In genomic region chr2:200713704-200714064, GRCh38 we compare ENCODE assay signal across 8 cellular contexts.
DNase-seq lines count a peak whose midpoint lies in the region; ATAC-seq, FAIRE-seq and TF ChIP-seq lines count a peak whose summit lies in the region.

No MANE protein-coding gene starts in this region.

- H3K4me3 ChIP-seq in CD4-positive, CD25-positive, alpha-beta regulatory T cell (ENCODE audit: low read depth, low read length) = peak overlapping the region; percentile 63
- H3K4me3 ChIP-seq in Peyer's patch = no peak overlapping the region
- H3K4me3 ChIP-seq in pancreas = no peak overlapping the region

- H3K36me3 Mint-ChIP-seq in CD4-positive, CD25-positive, alpha-beta regulatory T cell = no peaks in the 10 kb centered on the region
- no peaks in the 10 kb centered on the region for H3K36me3 Mint-ChIP-seq in dendritic cell treated with granulocyte-macrophage colony-stimulating factor and Interleukin-4, amounts not matched to agents 40 ng/mL and 50 ng/mL, for 4 days (ENCODE audit: low read depth)

- peaks cover 8 to 13% (median 10%) of the 10 kb centered on the region in 4 donors for H3K4me1 Mint-ChIP-seq in CD4-positive, CD25-positive, alpha-beta regulatory T cell
- H3K4me1 Mint-ChIP-seq in dendritic cell treated with granulocyte-macrophage colony-stimulating factor and Interleukin-4, amounts not matched to agents 40 ng/mL and 50 ng/mL, for 4 days (ENCODE audit: low read depth) = peaks cover 10% of the 10 kb centered on the region

- peaks cover 8% of the 10 kb centered on the region for H3K4me1 ChIP-seq in CD4-positive, CD25-positive, alpha-beta regulatory T cell (ENCODE audit: control insufficient read depth, insufficient read depth, low read length, poor library complexity, severe bottlenecking)
- H3K4me1 ChIP-seq in Peyer's patch (peaks cover 0 to 4% (median 0%) of the 10 kb centered on the region in 4 donors), pancreas (peaks cover 0 to 4% (median 3%) of the 10 kb centered on the region in 3 donors)

- no peaks in the 10 kb centered on the region for H3K36me3 ChIP-seq in CD4-positive, CD25-positive, alpha-beta regulatory T cell (ENCODE audit: control insufficient read depth, insufficient read depth, low read length)
- H3K36me3 ChIP-seq in Peyer's patch (no peaks in the 10 kb centered on the region), pancreas (no peaks in the 10 kb centered on the region)

- peak overlapping the region; percentile 91 for H3K27ac ChIP-seq in CD4-positive, CD25-positive, alpha-beta regulatory T cell (ENCODE audit: insufficient read depth, low read length, poor library complexity, severe bottlenecking)
- H3K27ac ChIP-seq in Peyer's patch = peak overlapping the region; percentile 56 to 78 (median 67)
- peak overlapping the region in 3 of 4 donors; percentile 51 to 64 (median 57) for H3K27ac ChIP-seq in pancreas

- H3K9me3 ChIP-seq in CD4-positive, CD25-positive, alpha-beta regulatory T cell (ENCODE audit: control insufficient read depth in 2 of 2, low read length in 2 of 2) = no peaks in the 10 kb centered on the region
- no peaks in the 10 kb centered on the region for H3K9me3 ChIP-seq in Peyer's patch
- no peaks in the 10 kb centered on the region for H3K9me3 ChIP-seq in pancreas

- H3K9me3 Mint-ChIP-seq in CD4-positive, CD25-positive, alpha-beta regulatory T cell = peaks cover 0 to 4% (median 0%) of the 10 kb centered on the region in 7 donors
- H3K9me3 Mint-ChIP-seq in dendritic cell treated with granulocyte-macrophage colony-stimulating factor and Interleukin-4, amounts not matched to agents 40 ng/mL and 50 ng/mL, for 4 days = peaks cover 8% of the 10 kb centered on the region

- peaks cover 4% of the 10 kb centered on the region for H3K27me3 ChIP-seq in CD4-positive, CD25-positive, alpha-beta regulatory T cell (ENCODE audit: control insufficient read depth, insufficient read depth, low read length)
- H3K27me3 ChIP-seq in Peyer's patch (no peaks in the 10 kb centered on the region), pancreas (no peaks in the 10 kb centered on the region)

- H3K27me3 Mint-ChIP-seq in CD4-positive, CD25-positive, alpha-beta regulatory T cell = peaks cover 13% of the 10 kb centered on the region
- H3K27me3 Mint-ChIP-seq in dendritic cell treated with granulocyte-macrophage colony-stimulating factor and Interleukin-4, amounts not matched to agents 40 ng/mL and 50 ng/mL, for 4 days = no peaks in the 10 kb centered on the region

- H3K27ac Mint-ChIP-seq in CD4-positive, CD25-positive, alpha-beta regulatory T cell = peak overlapping the region; percentile 99
- H3K27ac Mint-ChIP-seq in dendritic cell treated with granulocyte-macrophage colony-stimulating factor and Interleukin-4, amounts not matched to agents 40 ng/mL and 50 ng/mL, for 4 days = peak overlapping the region; percentile 94

- TF ChIP-seq CTCF in Peyer's patch (IDR thresholded peaks at IDR 0.05) = no peak
- TF ChIP-seq CTCF in pancreas (IDR thresholded peaks at IDR 0.05) = no peak

- no peak for DNase-seq in CD4-positive, CD25-positive, alpha-beta regulatory T cell
- DNase-seq in Peyer's patch (no peak), pancreas (peak in 1 of 6 donors; percentile 17), frontal cortex (ENCODE audit: low spot score in 2 of 2) (no peak), DMS153 (lab: John Stamatoyannopoulos, UW) (no peak)

- H3K4me3 Mint-ChIP-seq in CD4-positive, CD25-positive, alpha-beta regulatory T cell = peak overlapping the region; percentile 81 to 91 (median 88)
- peak overlapping the region; percentile 71 for H3K4me3 Mint-ChIP-seq in dendritic cell treated with granulocyte-macrophage colony-stimulating factor and Interleukin-4, amounts not matched to agents 40 ng/mL and 50 ng/mL, for 4 days

- WGBS in pancreas, 2 donors = 88 to 91% methylated on average over 4 of the region's 4 CpGs

- intact Hi-C loops in dendritic cell treated with granulocyte-macrophage colony-stimulating factor and Interleukin-4, amounts not matched to agents 40 ng/mL and 50 ng/mL, for 4 days (cut with micrococcal nuclease) = loop anchor here (1.0 to 5.0 kb wide), 3 partner anchors 99 to 469 kb away; partner anchors contain the start of genes CASP10, NIF3L1 and PPIL3
- intact Hi-C loops in pancreas (cut with DNase I) = loop anchor here in 1 of 3 donors (5.0 kb wide), 1 partner anchor 99 kb away; the partner anchor contains the start of gene BZW1

- no peak for FAIRE-seq in pancreas (lab: Jason Lieb, UNC)
- FAIRE-seq in frontal cortex (lab: Jason Lieb, UNC) = no peak

- TF ChIP-seq POLR2A in Peyer's patch (IDR thresholded peaks at IDR 0.05) = no peak

- no peak for ATAC-seq in CD4-positive, CD25-positive, alpha-beta regulatory T cell (ENCODE audit: low read depth in 2 of 2)
- peak in 2 of 4 donors; percentile 8 for ATAC-seq in pancreas
- ATAC-seq in HG02642 (IDR thresholded peaks at IDR 0.05; ENCODE audit: poor library complexity, unreplicated experiment) = no peak
- ATAC-seq in HG03095 (IDR thresholded peaks at IDR 0.05; ENCODE audit: unreplicated experiment) = no peak
